Comparison of ENCODE assay signal across 8 cellular contexts in the genomic region with DNA sequence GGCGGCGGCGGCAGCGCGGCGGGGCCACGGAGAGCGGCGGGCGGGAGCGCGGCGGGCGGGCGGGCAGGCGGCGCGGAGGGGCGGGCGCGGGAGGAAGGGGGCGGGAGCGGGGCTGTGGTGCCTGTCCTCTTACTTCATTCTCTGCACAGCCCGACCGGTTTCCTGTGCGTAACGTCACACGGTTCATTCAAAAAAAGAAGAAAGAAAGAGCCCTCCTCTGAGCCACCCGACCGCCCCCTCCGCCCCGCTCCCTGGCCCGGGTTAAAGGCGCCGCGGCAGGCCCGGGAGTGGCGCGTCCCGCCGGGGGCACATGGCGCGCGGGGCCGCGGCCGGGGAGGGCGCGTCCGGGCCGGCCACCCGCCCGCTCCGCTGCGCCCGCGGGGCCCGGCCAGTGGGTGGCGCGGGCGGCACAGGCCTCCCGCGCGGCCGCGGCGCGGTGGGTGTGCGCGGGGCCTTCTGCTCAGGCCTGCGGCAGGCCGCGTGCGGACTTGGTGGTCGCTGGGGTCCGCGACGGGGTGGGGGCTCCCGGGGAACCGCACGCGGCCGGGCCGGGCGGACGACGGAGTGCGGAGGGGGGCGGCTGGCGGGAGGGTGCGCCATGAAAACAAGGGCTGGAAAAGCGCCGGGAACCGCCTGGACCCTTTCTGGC. TPM values are rescaled to one million over a fixed set of nuclear protein-coding genes. Genes with fewer than 3 reads are reported as not detected.
DNase-seq lines count a peak whose midpoint lies in the region; ATAC-seq and TF ChIP-seq lines count a peak whose summit lies in the region.

No MANE protein-coding gene starts in this region.

- H3K27me3 Mint-ChIP-seq in immature natural killer cell (ENCODE audit: low read depth in 3 of 3) = peaks cover 11 to 19% (median 14%) of the 10 kb centered on the region in 3 donors

- H3K27me3 ChIP-seq in breast epithelium = no peaks in the 10 kb centered on the region

- intact Hi-C loops in breast epithelium (cut with DNase I; ENCODE audit: low total_unique reads) = loop anchor here (1.0 to 5.0 kb wide), 2 partner anchors 46 to 318 kb away; no protein-coding TSS in a partner anchor

- peak overlapping the region; percentile 85 to 95 (median 89) for H3K4me3 Mint-ChIP-seq in immature natural killer cell

- H3K9me3 Mint-ChIP-seq in immature natural killer cell = no peaks in the 10 kb centered on the region

- H3K9me3 ChIP-seq in breast epithelium = no peaks in the 10 kb centered on the region

- peak overlapping the region; percentile 68 to 99 (median 94) for H3K4me3 ChIP-seq in breast epithelium

- H3K4me1 Mint-ChIP-seq in immature natural killer cell = peaks cover 51 to 64% of the 10 kb centered on the region in 2 donors

- peak; percentile 72 for DNase-seq in NK-92 treated with Interleukin-12 subunit alpha and Interleukin-12 subunit beta, amount 100 ng/mL, for 24 hours (lab: John Stamatoyannopoulos, UW)
- no peak for DNase-seq in NK-92 (lab: John Stamatoyannopoulos, UW; ENCODE audit: unreplicated experiment)
- DNase-seq in NCI-H2107 treated with DMSO at 0.1 percent for 48 hours (lab: John Stamatoyannopoulos, UW; ENCODE audit: unreplicated experiment) = peak; percentile 83
- DNase-seq in breast epithelium (ENCODE audit: low spot score in 2 of 2) = peak; percentile 82 to 83
- DNase-seq in immature natural killer cell = peak; percentile 87 to 90 (median 88)
- peak; percentile 70 to 76 for DNase-seq in stimulated activated CD4-positive, alpha-beta T cell treated with anti-CD3 and anti-CD28 coated beads, Interleukin-12 subunit alpha, Interleukin-12 subunit beta, amount 100 ng/mL, for 24 hours (ENCODE audit: low read depth in 2 of 2)

- ATAC-seq in HG03025 (IDR thresholded peaks at IDR 0.05; ENCODE audit: low FRiP score, unreplicated experiment) = peak; percentile 62

- H3K27ac Mint-ChIP-seq in immature natural killer cell = peak overlapping the region; percentile 83 to 95 (median 86)

- H3K27ac ChIP-seq in VCaP (peak overlapping the region; percentile 89), breast epithelium (peak overlapping the region; percentile 93 to 98)

- H3K36me3 Mint-ChIP-seq in immature natural killer cell = peaks cover 0 to 5% (median 0%) of the 10 kb centered on the region in 3 donors

- H3K4me1 ChIP-seq in breast epithelium = peaks cover 0 to 12% of the 10 kb centered on the region in 2 donors

- TF ChIP-seq POLR2A in breast epithelium (IDR thresholded peaks at IDR 0.05) = no peak

- TF ChIP-seq CTCF in VCaP (conservative IDR thresholded peaks at IDR 0.05) (peak; percentile 69), breast epithelium (IDR thresholded peaks at IDR 0.05) (no peak)

- no peaks in the 10 kb centered on the region for H3K36me3 ChIP-seq in breast epithelium

RNA-seq across cellular contexts. Expression of a gene that starts 0.6 kb away (rescaled TPM):
- 10 to 100 TPM; 41.3 to 82.5 (median 43.6) TPM for total RNA-seq in breast epithelium
- 1 to 10 TPM; 5.1 to 8.0 (median 5.7) TPM for polyA plus RNA-seq in immature natural killer cell

RNA-seq across cellular contexts. Expression of a gene that starts 46.8 kb away (rescaled TPM):
- total RNA-seq in breast epithelium = 10 to 100 TPM; 41.6 to 53.0 (median 48.9) TPM
- polyA plus RNA-seq in immature natural killer cell = 10 to 100 TPM; 37.7 to 45.6 (median 39.2) TPM
